Comparison of ENCODE assay signal across 8 cellular contexts in the genomic region with DNA sequence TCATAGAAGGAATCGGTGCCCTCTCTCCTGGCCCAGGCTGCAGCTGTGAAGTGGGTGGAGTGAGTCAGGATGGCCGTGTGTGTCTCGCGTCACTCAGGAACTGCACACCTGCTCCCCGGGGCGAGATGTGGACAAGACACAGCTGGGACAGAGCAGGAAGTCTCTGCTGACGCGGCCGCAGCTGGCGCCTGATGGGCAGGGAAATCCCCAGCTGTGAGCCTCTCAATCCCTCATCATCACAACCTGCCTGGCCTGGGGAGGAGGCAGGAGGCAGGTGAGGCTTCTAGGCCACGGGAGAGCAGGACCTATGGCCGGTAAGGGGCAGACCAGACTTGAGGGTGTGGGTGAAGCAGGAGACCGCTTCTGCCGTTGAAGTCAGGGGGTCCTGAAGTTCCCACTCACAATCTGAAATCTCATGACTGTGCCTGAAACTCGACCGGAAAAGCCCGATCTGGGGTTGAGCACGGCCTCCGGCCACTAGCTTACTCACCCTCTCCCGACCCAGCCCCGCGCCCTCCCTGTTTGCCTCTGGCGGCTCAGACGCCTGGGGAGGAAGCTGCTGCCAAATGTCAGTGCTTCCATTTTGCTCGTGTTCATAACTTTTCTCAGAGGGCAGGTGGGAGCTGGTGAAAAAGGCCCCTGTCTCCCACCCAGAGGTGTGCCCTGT. TPM values are rescaled to one million over a fixed set of nuclear protein-coding genes. Genes with fewer than 3 reads are reported as not detected.
DNase-seq lines count a peak whose midpoint lies in the region; ATAC-seq and TF ChIP-seq lines count a peak whose summit lies in the region.

No MANE protein-coding gene starts in this region.

- no peak for TF ChIP-seq CTCF in fibroblast of lung (conservative IDR thresholded peaks at IDR 0.05 in 1 of 2, IDR thresholded peaks at IDR 0.05 in 1 of 2; ENCODE audit: low read depth in 1 of 2, low read length in 2 of 2)

- H2AFZ ChIP-seq in fibroblast of lung (ENCODE audit: low read length) = peak overlapping the region; percentile 55

- H3K4me2 ChIP-seq in fibroblast of lung (ENCODE audit: extremely low read depth, insufficient read depth, low read length) = peak overlapping the region; percentile 45

- H3K27me3 ChIP-seq in fibroblast of lung (ENCODE audit: control insufficient read depth, insufficient read depth, low read length) = no peaks in the 10 kb centered on the region

- no peaks in the 10 kb centered on the region for H4K20me1 ChIP-seq in fibroblast of lung (ENCODE audit: control insufficient read depth, extremely low read depth, insufficient read depth, low read length)

- ATAC-seq in GM19397 (IDR thresholded peaks at IDR 0.05; ENCODE audit: unreplicated experiment) = peak; percentile 82
- ATAC-seq in HG03442 (IDR thresholded peaks at IDR 0.05; ENCODE audit: unreplicated experiment) = peak; percentile 71
- no peak for ATAC-seq in SK-N-SH treated with all-trans-retinoic acid at 6 μM for 48 hours

- H3K27ac ChIP-seq in fibroblast of lung (ENCODE audit: insufficient read depth, low read length) = peak overlapping the region; percentile 38

- no peaks in the 10 kb centered on the region for H3K36me3 ChIP-seq in fibroblast of lung (ENCODE audit: control insufficient read depth, insufficient read depth, low read length)

- H3K79me2 ChIP-seq in fibroblast of lung (ENCODE audit: control insufficient read depth, insufficient read depth, low read length) = no peaks in the 10 kb centered on the region

- peaks cover 8% of the 10 kb centered on the region for H3K4me1 ChIP-seq in fibroblast of lung (ENCODE audit: control insufficient read depth, extremely low read depth, insufficient read depth, low read length)

- no peak overlapping the region for H3K9ac ChIP-seq in fibroblast of lung (ENCODE audit: insufficient read depth, low read length)

- H3K9me3 ChIP-seq in fibroblast of lung (ENCODE audit: control insufficient read depth, insufficient read depth, low read depth, low read length) = no peaks in the 10 kb centered on the region

- in situ Hi-C loops in ACHN (cut with HindIII; ENCODE audit: low pct_ligation_motif_present, low pct_unique_long_range_greater_than_20kb, low sequenced_read_pairs) = no loop called here

- H3K4me3 ChIP-seq in fibroblast of lung (replicated peaks in 1 of 4; ENCODE audit: control extremely low read depth in 1 of 4, insufficient read depth in 1 of 4, low read depth in 3 of 4, low read length in 4 of 4) = no peak overlapping the region

- DNase-seq in COLO668 (lab: John Stamatoyannopoulos, UW; ENCODE audit: unreplicated experiment) (peak; percentile 92), fibroblast of lung (ENCODE audit: low read depth in 2 of 2) (peak; percentile 7 to 64), ACHN (no peak)
- peak; percentile 49 to 57 for DNase-seq in activated CD4-positive, alpha-beta T cell treated with anti-CD3 and anti-CD28 coated beads for 4 hours
- DNase-seq in stimulated activated CD4-positive, alpha-beta T cell treated with anti-CD3 and anti-CD28 coated beads, Interleukin-4, amount 100 ng/mL, for 24 hours = peak; percentile 42

TF ChIP-seq in SK-N-SH treated with all-trans-retinoic acid at 6 μM for 48 hours, 23 proteins besides CTCF, POLR2A, EP300 and RAD21:
- TF ChIP-seq BACH2 (CRISPR knock-in tag; IDR thresholded peaks at IDR 0.05; ENCODE audit: borderline replicate concordance) = no peak
- TF ChIP-seq, protein P1, sequence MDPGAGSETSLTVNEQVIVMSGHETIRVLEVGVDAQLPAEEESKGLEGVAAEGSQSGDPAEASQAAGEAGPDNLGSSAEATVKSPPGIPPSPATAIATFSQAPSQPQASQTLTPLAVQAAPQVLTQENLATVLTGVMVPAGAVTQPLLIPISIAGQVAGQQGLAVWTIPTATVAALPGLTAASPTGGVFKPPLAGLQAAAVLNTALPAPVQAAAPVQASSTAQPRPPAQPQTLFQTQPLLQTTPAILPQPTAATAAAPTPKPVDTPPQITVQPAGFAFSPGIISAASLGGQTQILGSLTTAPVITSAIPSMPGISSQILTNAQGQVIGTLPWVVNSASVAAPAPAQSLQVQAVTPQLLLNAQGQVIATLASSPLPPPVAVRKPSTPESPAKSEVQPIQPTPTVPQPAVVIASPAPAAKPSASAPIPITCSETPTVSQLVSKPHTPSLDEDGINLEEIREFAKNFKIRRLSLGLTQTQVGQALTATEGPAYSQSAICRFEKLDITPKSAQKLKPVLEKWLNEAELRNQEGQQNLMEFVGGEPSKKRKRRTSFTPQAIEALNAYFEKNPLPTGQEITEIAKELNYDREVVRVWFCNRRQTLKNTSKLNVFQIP (CRISPR knock-in tag; IDR thresholded peaks at IDR 0.05; ENCODE audit: borderline replicate concordance, low read depth) = no peak
- TF ChIP-seq, protein P2, sequence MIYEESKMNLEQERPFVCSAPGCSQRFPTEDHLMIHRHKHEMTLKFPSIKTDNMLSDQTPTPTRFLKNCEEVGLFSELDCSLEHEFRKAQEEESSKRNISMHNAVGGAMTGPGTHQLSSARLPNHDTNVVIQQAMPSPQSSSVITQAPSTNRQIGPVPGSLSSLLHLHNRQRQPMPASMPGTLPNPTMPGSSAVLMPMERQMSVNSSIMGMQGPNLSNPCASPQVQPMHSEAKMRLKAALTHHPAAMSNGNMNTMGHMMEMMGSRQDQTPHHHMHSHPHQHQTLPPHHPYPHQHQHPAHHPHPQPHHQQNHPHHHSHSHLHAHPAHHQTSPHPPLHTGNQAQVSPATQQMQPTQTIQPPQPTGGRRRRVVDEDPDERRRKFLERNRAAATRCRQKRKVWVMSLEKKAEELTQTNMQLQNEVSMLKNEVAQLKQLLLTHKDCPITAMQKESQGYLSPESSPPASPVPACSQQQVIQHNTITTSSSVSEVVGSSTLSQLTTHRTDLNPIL (CRISPR knock-in tag; IDR thresholded peaks at IDR 0.05; ENCODE audit: low read depth) = no peak
- TF ChIP-seq, protein P3, sequence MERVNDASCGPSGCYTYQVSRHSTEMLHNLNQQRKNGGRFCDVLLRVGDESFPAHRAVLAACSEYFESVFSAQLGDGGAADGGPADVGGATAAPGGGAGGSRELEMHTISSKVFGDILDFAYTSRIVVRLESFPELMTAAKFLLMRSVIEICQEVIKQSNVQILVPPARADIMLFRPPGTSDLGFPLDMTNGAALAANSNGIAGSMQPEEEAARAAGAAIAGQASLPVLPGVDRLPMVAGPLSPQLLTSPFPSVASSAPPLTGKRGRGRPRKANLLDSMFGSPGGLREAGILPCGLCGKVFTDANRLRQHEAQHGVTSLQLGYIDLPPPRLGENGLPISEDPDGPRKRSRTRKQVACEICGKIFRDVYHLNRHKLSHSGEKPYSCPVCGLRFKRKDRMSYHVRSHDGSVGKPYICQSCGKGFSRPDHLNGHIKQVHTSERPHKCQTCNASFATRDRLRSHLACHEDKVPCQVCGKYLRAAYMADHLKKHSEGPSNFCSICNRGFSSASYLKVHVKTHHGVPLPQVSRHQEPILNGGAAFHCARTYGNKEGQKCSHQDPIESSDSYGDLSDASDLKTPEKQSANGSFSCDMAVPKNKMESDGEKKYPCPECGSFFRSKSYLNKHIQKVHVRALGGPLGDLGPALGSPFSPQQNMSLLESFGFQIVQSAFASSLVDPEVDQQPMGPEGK (CRISPR knock-in tag; IDR thresholded peaks at IDR 0.05; ENCODE audit: borderline replicate concordance) = no peak
- TF ChIP-seq ZNF8 (CRISPR knock-in tag; IDR thresholded peaks at IDR 0.05) = no peak
- TF ChIP-seq ISL1 (CRISPR knock-in tag; IDR thresholded peaks at IDR 0.05) = no peak
- no peak for TF ChIP-seq ZFP3 (CRISPR knock-in tag; IDR thresholded peaks at IDR 0.05)
- TF ChIP-seq RARB (CRISPR knock-in tag; IDR thresholded peaks at IDR 0.05) = no peak
- no peak for TF ChIP-seq ZFP30 (CRISPR knock-in tag; IDR thresholded peaks at IDR 0.05)
- TF ChIP-seq GLIS3 (CRISPR knock-in tag; IDR thresholded peaks at IDR 0.05) = no peak

RNA-seq across cellular contexts. Expression of a gene that starts 1.1 kb away (rescaled TPM):
- total RNA-seq in fibroblast of lung = 0.77 and 0.99 TPM in 2 replicates
- polyA plus RNA-seq in fibroblast of lung = 0.20 and 0.50 TPM in 2 replicates
- polyA plus RNA-seq in fibroblast of lung (2012) = 0.20 and 0.38 TPM in 2 replicates
- polyA minus RNA-seq in fibroblast of lung (ENCODE audit: low replicate concordance) = not detected in 2 replicates

RNA-seq across cellular contexts. Expression of a gene that starts 50.5 kb away (rescaled TPM):
- 2.3 and 2.8 TPM in 2 replicates for total RNA-seq in fibroblast of lung
- polyA plus RNA-seq in fibroblast of lung = 0.60 and 0.89 TPM in 2 replicates
- polyA plus RNA-seq in fibroblast of lung (2012) = 0.48 and 0.84 TPM in 2 replicates
- polyA minus RNA-seq in fibroblast of lung (ENCODE audit: low replicate concordance) = 0.55 and 0.89 TPM in 2 replicates
